22 cellular contexts compared by ENCODE assay signal in genomic region chr22:32337015-32337414, GRCh38. TPM values are rescaled to one million over a fixed set of nuclear protein-coding genes. Genes with fewer than 3 reads are reported as not detected.
"Had no signal": no experiment of that assay in that cellular context is flagged by ENCODE, and none has a peak within 500 bp of the region (broad histone marks: within the 10 kb centered on the region; RNA-seq: fewer than 3 reads in every experiment).

No MANE protein-coding gene starts in this region.

- H3K4me1 Mint-ChIP-seq: stimulated activated naive CD8-positive, alpha-beta T cell treated with anti-CD3 and anti-CD28 coated beads, Interleukin-15, amount 100 ng/mL, for 72 hours had no signal

- H3K36me3 Mint-ChIP-seq: activated naive CD8-positive, alpha-beta T cell treated with anti-CD3 and anti-CD28 coated beads, Interleukin-2, amount 10 ng/mL, durations not matched to agents 7 days and 5 days; immature natural killer cell; naive thymus-derived CD8-positive, alpha-beta T cell had no signal

- H3K9me3 Mint-ChIP-seq: activated naive CD8-positive, alpha-beta T cell treated with anti-CD3 and anti-CD28 coated beads, Interleukin-2, amount 10 ng/mL, durations not matched to agents 7 days and 5 days; activated T-helper 2 cell treated with anti-CD3 and anti-CD28 coated beads, Interferon-gamma antibody, Interleukin-2, Interleukin-4, amounts not matched to agents 10 μg/mL and 5 μg/mL and 100 μg/mL, durations not matched to agents 14 hours and 24 hours and 36 hours; immature natural killer cell; naive thymus-derived CD8-positive, alpha-beta T cell; stimulated activated naive CD8-positive, alpha-beta T cell treated with anti-CD3 and anti-CD28 coated beads, Interleukin-15, amount 100 ng/mL, for 72 hours had no signal

- ATAC-seq: gastrocnemius medialis; naive thymus-derived CD8-positive, alpha-beta T cell; right cardiac atrium; stimulated activated naive CD8-positive, alpha-beta T cell treated with anti-CD3 and anti-CD28 coated beads, Interleukin-15, amount 100 ng/mL, for 72 hours; upper lobe of right lung had no signal

- DNase-seq: activated CD4-positive, alpha-beta T cell treated with anti-CD3 and anti-CD28 coated beads, Interleukin-2, amount 50 U/mL, for 4 hours; activated CD4-positive, CD25-positive, alpha-beta regulatory T cell treated with anti-CD3 and anti-CD28 coated beads, Interleukin-2, amount 50 U/mL, for 72 hours; activated naive CD4-positive, alpha-beta T cell treated with Interleukin-2 at 50 U/mL for 16 hours; activated naive CD8-positive, alpha-beta T cell treated with anti-CD3 and anti-CD28 coated beads, Interleukin-2, amount 10 ng/mL, durations not matched to agents 7 days and 5 days; activated T-cell treated with anti-CD3 and anti-CD28 coated beads, Interleukin-2, amount 50 U/mL, for 1 hour; amygdala; caudate nucleus; gastrocnemius medialis; immature natural killer cell; mesenchymal stem cell; naive thymus-derived CD8-positive, alpha-beta T cell; occipital lobe; right cardiac atrium; stimulated activated naive CD8-positive, alpha-beta T cell treated with anti-CD3 and anti-CD28 coated beads, Interleukin-15, amount 100 ng/mL, for 72 hours; T-helper 2 cell had no signal

- H3K27ac Mint-ChIP-seq: activated naive CD8-positive, alpha-beta T cell treated with anti-CD3 and anti-CD28 coated beads, Interleukin-2, amount 10 ng/mL, durations not matched to agents 7 days and 5 days; activated T-helper 2 cell treated with anti-CD3 and anti-CD28 coated beads, Interferon-gamma antibody, Interleukin-2, Interleukin-4, amounts not matched to agents 10 μg/mL and 5 μg/mL and 100 μg/mL, durations not matched to agents 14 hours and 24 hours and 36 hours; immature natural killer cell; progenitor cell of endocrine pancreas; stimulated activated naive CD8-positive, alpha-beta T cell treated with anti-CD3 and anti-CD28 coated beads, Interleukin-15, amount 100 ng/mL, for 72 hours had no signal

- H3K4me3 Mint-ChIP-seq: activated naive CD8-positive, alpha-beta T cell treated with anti-CD3 and anti-CD28 coated beads, Interleukin-2, amount 10 ng/mL, durations not matched to agents 7 days and 5 days; immature natural killer cell; naive thymus-derived CD8-positive, alpha-beta T cell; stimulated activated naive CD8-positive, alpha-beta T cell treated with anti-CD3 and anti-CD28 coated beads, Interleukin-15, amount 100 ng/mL, for 72 hours had no signal

RNA-seq across cellular contexts. Expression of gene RFPL3, which starts 20.7 kb away (rescaled TPM):
- total RNA-seq: activated naive CD8-positive, alpha-beta T cell treated with anti-CD3 and anti-CD28 coated beads, Interleukin-2, amount 10 ng/mL, durations not matched to agents 7 days and 5 days; activated T-helper 2 cell treated with anti-CD3 and anti-CD28 coated beads, Interferon-gamma antibody, Interleukin-2, Interleukin-4, amounts not matched to agents 10 μg/mL and 5 μg/mL and 100 μg/mL, durations not matched to agents 14 hours and 24 hours and 36 hours; gastrocnemius medialis; liver; naive thymus-derived CD8-positive, alpha-beta T cell; occipital lobe; progenitor cell of endocrine pancreas; right cardiac atrium; SJSA1; skeletal muscle tissue; temporal lobe; upper lobe of right lung had no signal
